8 cellular contexts compared by ENCODE assay signal in genomic region chr3:63818282-63819150, GRCh38. TPM values are rescaled to one million over a fixed set of nuclear protein-coding genes. Genes with fewer than 3 reads are reported as not detected.
DNase-seq lines count a peak whose midpoint lies in the region; ATAC-seq, FAIRE-seq and TF ChIP-seq lines count a peak whose summit lies in the region.

No MANE protein-coding gene starts in this region.

- no peak overlapping the region for H3K4me3 ChIP-seq in endodermal cell (ENCODE audit: low read length)
- H3K4me3 ChIP-seq in mucosa of descending colon: no peak overlapping the region

- H3K4me1 ChIP-seq in endodermal cell (ENCODE audit: control insufficient read depth, insufficient read depth, low read length) (peaks cover 10% of the 10 kb centered on the region), mucosa of descending colon (ENCODE audit: low read depth) (peaks cover 6% of the 10 kb centered on the region)

- DNase-seq in GM12892 (ENCODE audit: insufficient read length) (peak; percentile 19), NCI-H69 (lab: John Stamatoyannopoulos, UW) (peak; percentile 58), endodermal cell (peak; percentile 84), mucosa of descending colon (peak in 2 of 3 donors; percentile 38 to 86)
- DNase-seq in activated CD8-positive, alpha-beta T cell treated with anti-CD3 and anti-CD28 coated beads for 36 hours: peak; percentile 74
- DNase-seq in stimulated activated effector memory CD8-positive, alpha-beta T cell treated with anti-CD3 and anti-CD28 coated beads, Interleukin-12 subunit alpha, Interleukin-12 subunit beta, amount 100 ng/mL, for 72 hours (ENCODE audit: low spot score in 2 of 2): peak; percentile 34 to 71

- H3K27ac ChIP-seq in 22Rv1 (no peak overlapping the region), endodermal cell (ENCODE audit: low read depth, low read length) (no peak overlapping the region)

- CTCF ChIA-PET in activated CD8-positive, alpha-beta T cell treated with anti-CD3 and anti-CD28 coated beads for 36 hours (lab: Charles Lee): interaction anchor here (0.6 to 5.3 kb wide), 30 partner anchors 10 to 1614 kb away, joined by 3 to 81 read pairs (median 3); no protein-coding TSS in a partner anchor

- intact Hi-C loops in activated CD8-positive, alpha-beta T cell treated with anti-CD3 and anti-CD28 coated beads for 36 hours (cut with micrococcal nuclease): loop anchor here (2.0 kb wide), 1 partner anchor 468 kb away; no protein-coding TSS in a partner anchor
- intact Hi-C loops in mucosa of descending colon (cut with DNase I, micrococcal nuclease): loop anchor here in 1 of 2 donors (5.0 kb wide), 1 partner anchor 466 kb away; no protein-coding TSS in a partner anchor

- no peaks in the 10 kb centered on the region for H3K4me1 Mint-ChIP-seq in activated CD8-positive, alpha-beta T cell treated with anti-CD3 and anti-CD28 coated beads for 36 hours (ENCODE audit: low read depth)
- peaks cover 18% of the 10 kb centered on the region for H3K4me1 Mint-ChIP-seq in endodermal cell
- peaks cover 6% of the 10 kb centered on the region for H3K4me1 Mint-ChIP-seq in stimulated activated effector memory CD8-positive, alpha-beta T cell treated with anti-CD3 and anti-CD28 coated beads, Interleukin-12 subunit alpha, Interleukin-12 subunit beta, amount 100 ng/mL, for 72 hours

- no peaks in the 10 kb centered on the region for H3K9me3 Mint-ChIP-seq in activated CD8-positive, alpha-beta T cell treated with anti-CD3 and anti-CD28 coated beads for 36 hours
- H3K9me3 Mint-ChIP-seq in endodermal cell: no peaks in the 10 kb centered on the region
- no peaks in the 10 kb centered on the region for H3K9me3 Mint-ChIP-seq in stimulated activated effector memory CD8-positive, alpha-beta T cell treated with anti-CD3 and anti-CD28 coated beads, Interleukin-12 subunit alpha, Interleukin-12 subunit beta, amount 100 ng/mL, for 72 hours

- H3K9me3 ChIP-seq in endodermal cell (ENCODE audit: control insufficient read depth, low read length): no peaks in the 10 kb centered on the region
- no peaks in the 10 kb centered on the region for H3K9me3 ChIP-seq in mucosa of descending colon

- 40 to 55% methylated on average over 6 to 10 of the region's 10 CpGs for WGBS in endodermal cell (ENCODE audit: insufficient coverage in 1 of 2, insufficient read length in 1 of 2), 2 experiments

- no peak overlapping the region for H3K4me3 Mint-ChIP-seq in activated CD8-positive, alpha-beta T cell treated with anti-CD3 and anti-CD28 coated beads for 36 hours
- no peak overlapping the region for H3K4me3 Mint-ChIP-seq in endodermal cell
- no peak overlapping the region for H3K4me3 Mint-ChIP-seq in stimulated activated effector memory CD8-positive, alpha-beta T cell treated with anti-CD3 and anti-CD28 coated beads, Interleukin-12 subunit alpha, Interleukin-12 subunit beta, amount 100 ng/mL, for 72 hours

- TF ChIP-seq POLR2A in GM12892 (IDR thresholded peaks at IDR 0.05; ENCODE audit: low read depth, low read length): no peak

- no peaks in the 10 kb centered on the region for H3K27me3 Mint-ChIP-seq in activated CD8-positive, alpha-beta T cell treated with anti-CD3 and anti-CD28 coated beads for 36 hours
- H3K27me3 Mint-ChIP-seq in endodermal cell (ENCODE audit: insufficient read depth): peaks cover 18% of the 10 kb centered on the region

- H3K27me3 ChIP-seq in endodermal cell (ENCODE audit: control insufficient read depth, insufficient read depth, low read length, poor library complexity, severe bottlenecking): peaks cover 17% of the 10 kb centered on the region

- no peak overlapping the region for H3K27ac Mint-ChIP-seq in activated CD8-positive, alpha-beta T cell treated with anti-CD3 and anti-CD28 coated beads for 36 hours
- H3K27ac Mint-ChIP-seq in endodermal cell: no peak overlapping the region
- no peak overlapping the region for H3K27ac Mint-ChIP-seq in stimulated activated effector memory CD8-positive, alpha-beta T cell treated with anti-CD3 and anti-CD28 coated beads, Interleukin-12 subunit alpha, Interleukin-12 subunit beta, amount 100 ng/mL, for 72 hours

- peak; percentile 49 for ATAC-seq in HG03139 (IDR thresholded peaks at IDR 0.05; ENCODE audit: unreplicated experiment)
- peak; percentile 67 for ATAC-seq in activated CD8-positive, alpha-beta T cell treated with anti-CD3 and anti-CD28 coated beads for 36 hours
- peak; percentile 81 for ATAC-seq in mucosa of descending colon
- ATAC-seq in stimulated activated effector memory CD8-positive, alpha-beta T cell treated with anti-CD3 and anti-CD28 coated beads, Interleukin-12 subunit alpha, Interleukin-12 subunit beta, amount 100 ng/mL, for 72 hours: peak; percentile 48

- FAIRE-seq in GM12892 (lab: Jason Lieb, UNC): peak; percentile 98

- TF ChIP-seq CTCF in 22Rv1 (IDR thresholded peaks at IDR 0.05): peak; percentile 83
- TF ChIP-seq CTCF in activated CD8-positive, alpha-beta T cell treated with anti-CD3 and anti-CD28 coated beads for 36 hours (IDR thresholded peaks at IDR 0.05): peak; percentile 87
- peak; percentile 93 for TF ChIP-seq CTCF in endodermal cell (conservative IDR thresholded peaks at IDR 0.05)
- TF ChIP-seq CTCF in mucosa of descending colon (IDR thresholded peaks at IDR 0.05): peak; percentile 47

- H3K9ac ChIP-seq in endodermal cell (ENCODE audit: extremely low read depth, low read length, poor library complexity, severe bottlenecking): no peak overlapping the region

- H3K36me3 Mint-ChIP-seq in activated CD8-positive, alpha-beta T cell treated with anti-CD3 and anti-CD28 coated beads for 36 hours (ENCODE audit: low read depth): no peaks in the 10 kb centered on the region
- H3K36me3 Mint-ChIP-seq in endodermal cell (ENCODE audit: low read depth): peaks cover 5% of the 10 kb centered on the region
- H3K36me3 Mint-ChIP-seq in stimulated activated effector memory CD8-positive, alpha-beta T cell treated with anti-CD3 and anti-CD28 coated beads, Interleukin-12 subunit alpha, Interleukin-12 subunit beta, amount 100 ng/mL, for 72 hours: no peaks in the 10 kb centered on the region

- H3K36me3 ChIP-seq in endodermal cell (ENCODE audit: control insufficient read depth, insufficient read depth, low read length) (no peaks in the 10 kb centered on the region), mucosa of descending colon (ENCODE audit: low read depth) (no peaks in the 10 kb centered on the region)

- POLR2A ChIA-PET in activated CD8-positive, alpha-beta T cell treated with anti-CD3 and anti-CD28 coated beads for 36 hours (lab: Charles Lee): no interaction called here

RNA-seq across cellular contexts. Expression of gene C3orf49, which starts 0.6 kb away (rescaled TPM):
- polyA plus RNA-seq in GM12892 (2012; ENCODE audit: missing spikeins): not detected
- not detected for total RNA-seq in activated CD8-positive, alpha-beta T cell treated with anti-CD3 and anti-CD28 coated beads for 36 hours
- total RNA-seq in endodermal cell: not detected
- polyA plus RNA-seq in endodermal cell (2013, experiment 1 of 2): not detected
- polyA plus RNA-seq in endodermal cell (2013, experiment 2 of 2): not detected
- not detected for total RNA-seq in mucosa of descending colon

RNA-seq across cellular contexts. Expression of gene THOC7, which starts 45.1 kb away (rescaled TPM):
- 178 TPM for polyA plus RNA-seq in GM12892 (2012; ENCODE audit: missing spikeins)
- total RNA-seq in activated CD8-positive, alpha-beta T cell treated with anti-CD3 and anti-CD28 coated beads for 36 hours: 10 to 100 TPM; 85.0 to 85.5 TPM
- total RNA-seq in endodermal cell (100 to 1,000 TPM in 1 of 2 donors, 10 to 100 TPM in 1; 91.8 to 103 TPM), mucosa of descending colon (10 to 100 TPM; 47.9 to 63.7 (median 57.3) TPM)
- polyA plus RNA-seq in endodermal cell (2013, experiment 1 of 2): 74.3 TPM
- 82.7 TPM for polyA plus RNA-seq in endodermal cell (2013, experiment 2 of 2)

RNA-seq across cellular contexts. Expression of gene ATXN7, which starts 45.2 kb away (rescaled TPM):
- 8.0 TPM for polyA plus RNA-seq in GM12892 (2012; ENCODE audit: missing spikeins)
- 10 to 100 TPM; 22.5 to 25.9 TPM for total RNA-seq in activated CD8-positive, alpha-beta T cell treated with anti-CD3 and anti-CD28 coated beads for 36 hours
- total RNA-seq in endodermal cell (10 to 100 TPM; 28.1 to 28.8 TPM), mucosa of descending colon (10 to 100 TPM; 41.2 to 57.4 (median 41.5) TPM)
- 13.7 TPM for polyA plus RNA-seq in endodermal cell (2013, experiment 1 of 2)
- polyA plus RNA-seq in endodermal cell (2013, experiment 2 of 2): 12.5 TPM

Comparison
In these comparisons a context has a peak if more than half of its experiments do, and no peak if none do; other contexts are left out.
1. DNase-seq: peak in every context shown above with its lines; median percentile 84 in endodermal cell; 74 in activated CD8-positive, alpha-beta T cell treated with anti-CD3 and anti-CD28 coated beads for 36 hours; 62 in mucosa of descending colon; 58 in NCI-H69; 52 in stimulated activated effector memory CD8-positive, alpha-beta T cell treated with anti-CD3 and anti-CD28 coated beads, Interleukin-12 subunit alpha, Interleukin-12 subunit beta, amount 100 ng/mL, for 72 hours; 19 in GM12892.